In genomic region chr2:72934683-72935610, GRCh38 we compare ENCODE assay signal across 9 cellular contexts. TPM values are rescaled to one million over a fixed set of nuclear protein-coding genes. Genes with fewer than 3 reads are reported as not detected.
DNase-seq lines count a peak whose midpoint lies in the region; ATAC-seq and TF ChIP-seq lines count a peak whose summit lies in the region.
"Had no signal": no experiment of that assay in that cellular context is flagged by ENCODE, and none has a peak within 500 bp of the region (broad histone marks: within the 10 kb centered on the region; RNA-seq: fewer than 3 reads in every experiment).

No MANE protein-coding gene starts in this region.

- H3K27me3 ChIP-seq in BE2C: no peaks in the 10 kb centered on the region

- no peak overlapping the region for H3K27ac ChIP-seq in epithelial cell of prostate

- no peaks in the 10 kb centered on the region for H3K36me3 ChIP-seq in BE2C
- H3K36me3 ChIP-seq: HAP-1 had no signal

- no peaks in the 10 kb centered on the region for H3K4me1 ChIP-seq in BE2C
- H3K4me1 ChIP-seq: HAP-1 had no signal

- DNase-seq in BE2C: peak; percentile 24
- peak; percentile 28 for DNase-seq in KBM-7
- peak; percentile 71 for DNase-seq in epithelial cell of prostate (ENCODE audit: low read depth, low spot score)
- DNase-seq in activated CD8-positive, alpha-beta memory T cell treated with anti-CD3 and anti-CD28 coated beads for 24 hours: no peak
- DNase-seq in omental fat pad (ENCODE audit: low spot score): no peak
- DNase-seq in dermis blood vessel endothelial cell: no peak

- no peak overlapping the region for H3K4me3 ChIP-seq in BE2C (ENCODE audit: low read depth, low read length)
- H3K4me3 ChIP-seq: HAP-1 had no signal

- in situ Hi-C loops in KBM-7 (cut with MboI; ENCODE audit: low pct_unique_long_range_greater_than_20kb, low sequenced_read_pairs): no loop called here

- H3K9me3 ChIP-seq in BE2C: no peaks in the 10 kb centered on the region
- H3K9me3 ChIP-seq: HAP-1 had no signal

- TF ChIP-seq CTCF in BE2C (IDR thresholded peaks at IDR 0.05; ENCODE audit: low read depth, low read length): peak; percentile 37
- TF ChIP-seq CTCF in omental fat pad (IDR thresholded peaks at IDR 0.05): no peak

- ATAC-seq in GM18861 (IDR thresholded peaks at IDR 0.05; ENCODE audit: unreplicated experiment) (peak; percentile 74), GM18517 (IDR thresholded peaks at IDR 0.05; ENCODE audit: unreplicated experiment) (no peak), omental fat pad (ENCODE audit: low FRiP score) (no peak)

RNA-seq across cellular contexts. Expression of gene EMX1, which starts 17.6 kb away (rescaled TPM):
- not detected for polyA plus RNA-seq in BE2C (2012; ENCODE audit: insufficient read depth, insufficient read length, low read depth)
- total RNA-seq in omental fat pad (1 to 10 TPM in 1 of 4 donors, under 1 TPM in 1, not detected in 2; 0.38 to 4.0 TPM), dermis blood vessel endothelial cell (not detected in 2 replicates)

RNA-seq across cellular contexts. Expression of gene SPR, which starts 47.7 kb away (rescaled TPM):
- 4.8 TPM for polyA plus RNA-seq in BE2C (2012; ENCODE audit: insufficient read depth, insufficient read length, low read depth)
- total RNA-seq in omental fat pad (10 to 100 TPM; 24.3 to 54.3 (median 42.8) TPM), dermis blood vessel endothelial cell (51.7 and 52.4 TPM in 2 replicates)

Comparison
In these comparisons a context has a peak if more than half of its experiments do, and no peak if none do; other contexts are left out.
1. DNase-seq: peak in BE2C (single experiment), KBM-7 (single experiment) and epithelial cell of prostate (single experiment); none in activated CD8-positive, alpha-beta memory T cell treated with anti-CD3 and anti-CD28 coated beads for 24 hours (single experiment), omental fat pad (single experiment) and dermis blood vessel endothelial cell (single experiment).